In genomic region chr9:8693147-8693921, GRCh38 we compare ENCODE assay signal across 30 cellular contexts.
"Had no signal": no experiment of that assay in that cellular context is flagged by ENCODE, and none has a peak within 500 bp of the region (broad histone marks: within the 10 kb centered on the region; RNA-seq: fewer than 3 reads in every experiment).

No MANE protein-coding gene starts in this region.

- H3K27ac ChIP-seq: brain microvascular endothelial cell, cardiac muscle cell, SK-N-MC, WERI-Rb-1 had no signal

- H3K36me3 ChIP-seq: brain microvascular endothelial cell, cardiac muscle cell, MG63, WERI-Rb-1 had no signal

- H3K27ac Mint-ChIP-seq: activated CD8-positive, alpha-beta memory T cell treated with anti-CD3 and anti-CD28 coated beads, Interleukin-2, amount 10 ng/mL, durations not matched to agents 7 days and 5 days; activated naive CD4-positive, alpha-beta T cell treated with anti-CD3 and anti-CD28 coated beads, Interleukin-2, amount 50 U/mL, for 24 hours; activated naive CD8-positive, alpha-beta T cell treated with anti-CD3 and anti-CD28 coated beads, Interleukin-2, amount 50 U/mL, for 24 hours; activated T-cell treated with anti-CD3 and anti-CD28 coated beads, Interleukin-2, amount 50 U/mL, for 24 hours; activated T-helper 1 cell treated with anti-CD3 and anti-CD28 coated beads, Interleukin-12 subunit alpha, Interleukin-12 subunit beta, Interleukin-2, Interleukin-4 antibody, amounts not matched to agents 30 ng/mL and 10 ng/mL and 1 ng/mL, durations not matched to agents 14 hours and 24 hours and 36 hours; T-cell had no signal

- H3K27me3 ChIP-seq: brain microvascular endothelial cell, cardiac muscle cell, MG63 had no signal

- H3K4me3 ChIP-seq: cardiac muscle cell, MG63, SK-N-MC had no signal

- H3K4me3 Mint-ChIP-seq: activated CD8-positive, alpha-beta memory T cell treated with anti-CD3 and anti-CD28 coated beads, Interleukin-2, amount 10 ng/mL, durations not matched to agents 7 days and 5 days; activated naive CD4-positive, alpha-beta T cell treated with anti-CD3 and anti-CD28 coated beads, Interleukin-2, amount 50 U/mL, for 24 hours; activated naive CD8-positive, alpha-beta T cell treated with anti-CD3 and anti-CD28 coated beads, Interleukin-2, amount 50 U/mL, for 24 hours; activated T-cell treated with anti-CD3 and anti-CD28 coated beads, Interleukin-2, amount 50 U/mL, for 24 hours; activated T-helper 1 cell treated with anti-CD3 and anti-CD28 coated beads, Interleukin-12 subunit alpha, Interleukin-12 subunit beta, Interleukin-2, Interleukin-4 antibody, amounts not matched to agents 30 ng/mL and 10 ng/mL and 1 ng/mL, durations not matched to agents 14 hours and 24 hours and 36 hours; T-cell had no signal

- DNase-seq: activated CD4-positive, alpha-beta T cell treated with anti-CD3 and anti-CD28 coated beads for 4 hours; activated CD8-positive, alpha-beta memory T cell treated with anti-CD3 and anti-CD28 coated beads, Interleukin-2, amount 10 ng/mL, durations not matched to agents 7 days and 5 days; activated effector memory CD4-positive, alpha-beta T cell treated with Interleukin-2 at 50 U/mL for 16 hours; activated naive CD4-positive, alpha-beta T cell; activated naive CD8-positive, alpha-beta T cell treated with anti-CD3 and anti-CD28 coated beads, Interleukin-2, amount 50 U/mL, for 24 hours; activated T-cell treated with anti-CD3 and anti-CD28 coated beads, Interleukin-2, amount 50 U/mL, for 24 hours; amygdala; brain microvascular endothelial cell; MG63; MV-4-11; NCI-H1105; NCI-H1436; NCI-H1694 treated with DMSO at 0.1 percent for 48 hours; NCI-H2081; NCI-H2171; NCI-H2227 treated with DMSO at 0.1 percent for 48 hours; NCI-H446 treated with DMSO at 0.1 percent for 48 hours; NCI-H524 treated with DMSO at 0.1 percent for 48 hours; NCI-H82; NK-92 treated with Interleukin-12 subunit alpha and Interleukin-12 subunit beta, amount 100 ng/mL, for 24 hours; OCI-M1; RPMI8226; T-cell; T-helper 2 cell; T1000; WERI-Rb-1 had no signal

- H3K4me1 Mint-ChIP-seq: activated CD8-positive, alpha-beta memory T cell treated with anti-CD3 and anti-CD28 coated beads, Interleukin-2, amount 10 ng/mL, durations not matched to agents 7 days and 5 days; activated naive CD4-positive, alpha-beta T cell treated with anti-CD3 and anti-CD28 coated beads, Interleukin-2, amount 50 U/mL, for 24 hours; activated naive CD8-positive, alpha-beta T cell treated with anti-CD3 and anti-CD28 coated beads, Interleukin-2, amount 50 U/mL, for 24 hours; T-cell had no signal

- H3K36me3 Mint-ChIP-seq: activated CD8-positive, alpha-beta memory T cell treated with anti-CD3 and anti-CD28 coated beads, Interleukin-2, amount 10 ng/mL, durations not matched to agents 7 days and 5 days; activated naive CD4-positive, alpha-beta T cell treated with anti-CD3 and anti-CD28 coated beads, Interleukin-2, amount 50 U/mL, for 24 hours; T-cell had no signal

- H3K27me3 Mint-ChIP-seq: activated CD8-positive, alpha-beta memory T cell treated with anti-CD3 and anti-CD28 coated beads, Interleukin-2, amount 10 ng/mL, durations not matched to agents 7 days and 5 days; activated naive CD4-positive, alpha-beta T cell treated with anti-CD3 and anti-CD28 coated beads, Interleukin-2, amount 50 U/mL, for 24 hours; activated naive CD8-positive, alpha-beta T cell treated with anti-CD3 and anti-CD28 coated beads, Interleukin-2, amount 50 U/mL, for 24 hours; T-cell had no signal

- H3K9me3 Mint-ChIP-seq: activated naive CD4-positive, alpha-beta T cell treated with anti-CD3 and anti-CD28 coated beads, Interleukin-2, amount 50 U/mL, for 24 hours; activated naive CD8-positive, alpha-beta T cell treated with anti-CD3 and anti-CD28 coated beads, Interleukin-2, amount 50 U/mL, for 24 hours; activated T-cell treated with anti-CD3 and anti-CD28 coated beads, Interleukin-2, amount 50 U/mL, for 24 hours; activated T-helper 1 cell treated with anti-CD3 and anti-CD28 coated beads, Interleukin-12 subunit alpha, Interleukin-12 subunit beta, Interleukin-2, Interleukin-4 antibody, amounts not matched to agents 30 ng/mL and 10 ng/mL and 1 ng/mL, durations not matched to agents 14 hours and 24 hours and 36 hours had no signal

- H3K9me3 ChIP-seq: MG63 had no signal
